8 cellular contexts compared by ENCODE assay signal in genomic region chr16:4373909-4374742, GRCh38. TPM values are rescaled to one million over a fixed set of nuclear protein-coding genes. Genes with fewer than 3 reads are reported as not detected.
DNase-seq lines count a peak whose midpoint lies in the region; ATAC-seq lines count a peak whose summit lies in the region.

No MANE protein-coding gene starts in this region.

- peak overlapping the region in 1 of 3 donors; percentile 36 for H3K27ac Mint-ChIP-seq in CD4-positive, CD25-positive, alpha-beta regulatory T cell

- H3K9me3 ChIP-seq in CD4-positive, CD25-positive, alpha-beta regulatory T cell (ENCODE audit: control insufficient read depth in 2 of 2, low read length in 2 of 2) = no peaks in the 10 kb centered on the region
- H3K9me3 ChIP-seq in SK-N-MC (ENCODE audit: low read depth, low read length) = no peaks in the 10 kb centered on the region

- in situ Hi-C loops in G401 (cut with HindIII; ENCODE audit: low sequenced_read_pairs) = no loop called here

- H3K36me3 Mint-ChIP-seq in CD4-positive, CD25-positive, alpha-beta regulatory T cell = no peaks in the 10 kb centered on the region

- DNase-seq in CD4-positive, CD25-positive, alpha-beta regulatory T cell = no peak
- DNase-seq in SK-N-MC (ENCODE audit: low read depth, low spot score) (no peak), fibroblast of the conjunctiva (ENCODE audit: low read depth) (peak; percentile 93), occipital lobe (lab: John Stamatoyannopoulos, UW) (peak; percentile 53), G401 (ENCODE audit: low spot score) (no peak), NOMO-1 treated with DMSO at 0.1 percent for 48 hours (lab: John Stamatoyannopoulos, UW; ENCODE audit: unreplicated experiment) (no peak), NCI-H2171 (lab: John Stamatoyannopoulos, UW) (no peak), NCI-H82 (lab: John Stamatoyannopoulos, UW) (no peak)

- ATAC-seq in CD4-positive, CD25-positive, alpha-beta regulatory T cell (ENCODE audit: low read depth in 2 of 2) = no peak

- H3K4me1 Mint-ChIP-seq in CD4-positive, CD25-positive, alpha-beta regulatory T cell = peaks cover 0 to 38% (median 11%) of the 10 kb centered on the region in 4 donors

- no peak overlapping the region for H3K9ac ChIP-seq in SK-N-MC (ENCODE audit: insufficient read length)

- H3K4me3 ChIP-seq in CD4-positive, CD25-positive, alpha-beta regulatory T cell (ENCODE audit: low read depth, low read length) = no peak overlapping the region
- H3K4me3 ChIP-seq in SK-N-MC = peak overlapping the region; percentile 85

- no peaks in the 10 kb centered on the region for H3K27me3 Mint-ChIP-seq in CD4-positive, CD25-positive, alpha-beta regulatory T cell

- no peaks in the 10 kb centered on the region for H3K9me3 Mint-ChIP-seq in CD4-positive, CD25-positive, alpha-beta regulatory T cell

- H3K27me3 ChIP-seq in CD4-positive, CD25-positive, alpha-beta regulatory T cell (ENCODE audit: control insufficient read depth, insufficient read depth, low read length) = no peaks in the 10 kb centered on the region

- H3K27ac ChIP-seq in CD4-positive, CD25-positive, alpha-beta regulatory T cell (ENCODE audit: insufficient read depth, low read length, poor library complexity, severe bottlenecking) = no peak overlapping the region
- H3K27ac ChIP-seq in SK-N-MC = peak overlapping the region; percentile 62

- H3K4me1 ChIP-seq in CD4-positive, CD25-positive, alpha-beta regulatory T cell (ENCODE audit: control insufficient read depth, insufficient read depth, low read length, poor library complexity, severe bottlenecking) = peaks cover 37% of the 10 kb centered on the region

- peaks cover 8% of the 10 kb centered on the region for H3K36me3 ChIP-seq in CD4-positive, CD25-positive, alpha-beta regulatory T cell (ENCODE audit: control insufficient read depth, insufficient read depth, low read length)
- no peaks in the 10 kb centered on the region for H3K36me3 ChIP-seq in SK-N-MC (ENCODE audit: insufficient read depth, low read length)

- H3K4me3 Mint-ChIP-seq in CD4-positive, CD25-positive, alpha-beta regulatory T cell = peak overlapping the region in 3 of 4 donors; percentile 32 to 49 (median 41)

RNA-seq across cellular contexts. Expression of gene VASN, which starts 2.5 kb away (rescaled TPM):
- 0.57 TPM for total RNA-seq in CD4-positive, CD25-positive, alpha-beta regulatory T cell
- under 1 TPM in 1 of 4 donors, not detected in 3; 0.14 TPM for polyA plus RNA-seq in CD4-positive, CD25-positive, alpha-beta regulatory T cell
- 2.5 TPM for total RNA-seq in occipital lobe
- total RNA-seq in G401 (2014; rRNA removed; shearing (Covaris generic)) = 9.9 and 14.4 TPM in 2 replicates

RNA-seq across cellular contexts. Expression of gene PAM16, which starts 23.0 kb away (rescaled TPM):
- 39.6 TPM for total RNA-seq in CD4-positive, CD25-positive, alpha-beta regulatory T cell
- 10 to 100 TPM; 26.2 to 44.9 (median 40.1) TPM for polyA plus RNA-seq in CD4-positive, CD25-positive, alpha-beta regulatory T cell
- total RNA-seq in occipital lobe = 21.2 TPM
- 68.3 and 83.9 TPM in 2 replicates for total RNA-seq in G401 (2014; rRNA removed; shearing (Covaris generic))

RNA-seq across cellular contexts. Expression of gene CORO7, which starts 42.3 kb away (rescaled TPM):
- total RNA-seq in CD4-positive, CD25-positive, alpha-beta regulatory T cell = 718 TPM
- 10 to 100 TPM; 52.5 to 69.3 (median 59.4) TPM for polyA plus RNA-seq in CD4-positive, CD25-positive, alpha-beta regulatory T cell
- total RNA-seq in occipital lobe = 38.8 TPM
- total RNA-seq in G401 (2014; rRNA removed; shearing (Covaris generic)) = 34.2 and 39.5 TPM in 2 replicates

RNA-seq across cellular contexts. Expression of gene DNAJA3, which starts 51.5 kb away (rescaled TPM):
- 27.0 TPM for total RNA-seq in CD4-positive, CD25-positive, alpha-beta regulatory T cell
- 10 to 100 TPM; 27.5 to 49.7 (median 41.8) TPM for polyA plus RNA-seq in CD4-positive, CD25-positive, alpha-beta regulatory T cell
- 32.1 TPM for total RNA-seq in occipital lobe
- total RNA-seq in G401 (2014; rRNA removed; shearing (Covaris generic)) = 79.4 and 89.7 TPM in 2 replicates

RNA-seq across cellular contexts. Expression of gene GLIS2, which starts 58.3 kb away (rescaled TPM):
- total RNA-seq in CD4-positive, CD25-positive, alpha-beta regulatory T cell = not detected
- under 1 TPM in 1 of 4 donors, not detected in 3; 0.03 TPM for polyA plus RNA-seq in CD4-positive, CD25-positive, alpha-beta regulatory T cell
- 5.1 TPM for total RNA-seq in occipital lobe
- 0.44 and 0.80 TPM in 2 replicates for total RNA-seq in G401 (2014; rRNA removed; shearing (Covaris generic))

Comparison
In these comparisons a context has a peak if more than half of its experiments do, and no peak if none do; other contexts are left out.
1. DNase-seq: peak in fibroblast of the conjunctiva (single experiment) and occipital lobe (single experiment); none in CD4-positive, CD25-positive, alpha-beta regulatory T cell (0 of 3), SK-N-MC (single experiment), G401 (single experiment), NOMO-1 treated with DMSO at 0.1 percent for 48 hours (single experiment), NCI-H2171 (single experiment) and NCI-H82 (single experiment).
2. RNA of gene CORO7, which starts 42.3 kb away (total RNA-seq): 718 TPM in CD4-positive, CD25-positive, alpha-beta regulatory T cell (single experiment); 34.2 to 39.5 TPM in G401 and 38.8 TPM in occipital lobe (single experiment); every median in the first group is over 10 times any median in the second.